In genomic region chr3:30241721-30242120, GRCh38 we compare ENCODE assay signal across 23 cellular contexts.
DNase-seq lines count a peak whose midpoint lies in the region; ATAC-seq, FAIRE-seq and TF ChIP-seq lines count a peak whose summit lies in the region.
"Had no signal": no experiment of that assay in that cellular context is flagged by ENCODE, and none has a peak within 500 bp of the region (broad histone marks: within the 10 kb centered on the region; RNA-seq: fewer than 3 reads in every experiment).

No MANE protein-coding gene starts in this region.

- WGBS in GM23248 (ENCODE audit: low coverage in 1 of 2, low lambda C conversion rate in 2 of 2, missing lambda C conversion rate in 2 of 2), 2 experiments = 99% methylated on average over 4 of the region's 4 CpGs

- H3K9me2 ChIP-seq in GM23248 (ENCODE audit: insufficient read depth) = no peaks in the 10 kb centered on the region

- H3K9me3 Mint-ChIP-seq in astrocyte (ENCODE audit: unreplicated experiment) = peaks cover 2% of the 10 kb centered on the region
- peaks cover 3% of the 10 kb centered on the region for H3K9me3 Mint-ChIP-seq in activated CD8-positive, alpha-beta memory T cell treated with anti-CD3 and anti-CD28 coated beads, Interleukin-2, amount 10 ng/mL, durations not matched to agents 7 days and 5 days (ENCODE audit: low read depth)
- H3K9me3 Mint-ChIP-seq in T-cell = peaks cover 0 to 6% (median 2%) of the 10 kb centered on the region in 3 donors

- no peak overlapping the region for H2AFZ ChIP-seq in GM23248
- H2AFZ ChIP-seq in astrocyte (ENCODE audit: low read depth, low read length) = no peak overlapping the region
- H2AFZ ChIP-seq in osteoblast (ENCODE audit: low read length) = no peak overlapping the region

- peak; percentile 30 for DNase-seq in GM23248
- no peak for DNase-seq in astrocyte (ENCODE audit: low read depth)
- DNase-seq in left lobe of liver (ENCODE audit: low spot score) = no peak
- DNase-seq in activated CD8-positive, alpha-beta memory T cell treated with anti-CD3 and anti-CD28 coated beads, Interleukin-2, amount 10 ng/mL, durations not matched to agents 7 days and 5 days = no peak
- DNase-seq in osteoblast (ENCODE audit: insufficient read length, low spot score, missing footprints) = no peak
- no peak for DNase-seq in T-cell
- DNase-seq: DMS153, GOT3, HFFc6, Karpas-422, NCI-H1092, NCI-H1417 treated with DMSO at 0.1 percent for 48 hours, NCI-H1694 treated with DMSO at 0.1 percent for 48 hours, NCI-H2081, NCI-H2171, NCI-H524 treated with DMSO at 0.1 percent for 48 hours, NCI-H82, Right ventricle myocardium superior, RPMI8226 had no signal

- CTCF ChIA-PET in activated CD8-positive, alpha-beta memory T cell treated with anti-CD3 and anti-CD28 coated beads, Interleukin-2, amount 10 ng/mL, durations not matched to agents 7 days and 5 days (lab: Charles Lee) = no interaction called here
- CTCF ChIA-PET in T-cell (lab: Charles Lee) = no interaction called here

- H3K9ac ChIP-seq in GM23248 (no peak overlapping the region), astrocyte (ENCODE audit: low read length) (no peak overlapping the region)

- H3K36me3 Mint-ChIP-seq in astrocyte (ENCODE audit: low read depth, unreplicated experiment) (peaks cover 2% of the 10 kb centered on the region), T-cell (no peaks in the 10 kb centered on the region)
- peaks cover 6% of the 10 kb centered on the region for H3K36me3 Mint-ChIP-seq in activated CD8-positive, alpha-beta memory T cell treated with anti-CD3 and anti-CD28 coated beads, Interleukin-2, amount 10 ng/mL, durations not matched to agents 7 days and 5 days

- no peaks in the 10 kb centered on the region for H3K27me3 Mint-ChIP-seq in astrocyte (ENCODE audit: low read depth, unreplicated experiment)
- peaks cover 12% of the 10 kb centered on the region for H3K27me3 Mint-ChIP-seq in activated CD8-positive, alpha-beta memory T cell treated with anti-CD3 and anti-CD28 coated beads, Interleukin-2, amount 10 ng/mL, durations not matched to agents 7 days and 5 days
- H3K27me3 Mint-ChIP-seq in T-cell = peaks cover 0 to 4% of the 10 kb centered on the region in 2 donors

- TF ChIP-seq CTCF in astrocyte (IDR thresholded peaks at IDR 0.05; ENCODE audit: insufficient read depth, low read depth, low read length) (no peak), osteoblast (IDR thresholded peaks at IDR 0.05; ENCODE audit: extremely low read depth, low read depth, low read length) (no peak)

- H3K4me3 Mint-ChIP-seq in astrocyte (ENCODE audit: unreplicated experiment) = no peak overlapping the region
- no peak overlapping the region for H3K4me3 Mint-ChIP-seq in activated CD8-positive, alpha-beta memory T cell treated with anti-CD3 and anti-CD28 coated beads, Interleukin-2, amount 10 ng/mL, durations not matched to agents 7 days and 5 days
- H3K4me3 Mint-ChIP-seq in T-cell = no peak overlapping the region
- H3K4me3 Mint-ChIP-seq: HFFc6 had no signal

- H3K9me3 ChIP-seq in GM23248 (ENCODE audit: low read depth) (no peaks in the 10 kb centered on the region), astrocyte (ENCODE audit: insufficient read depth, low read depth, low read length) (no peaks in the 10 kb centered on the region), osteoblast (ENCODE audit: low read depth, low read length) (no peaks in the 10 kb centered on the region)
- H3K9me3 ChIP-seq: HAP-1, SJSA1 had no signal

- H3K4me1 Mint-ChIP-seq in astrocyte (ENCODE audit: low read depth, unreplicated experiment) (peaks cover 12% of the 10 kb centered on the region), T-cell (no peaks in the 10 kb centered on the region)
- no peaks in the 10 kb centered on the region for H3K4me1 Mint-ChIP-seq in activated CD8-positive, alpha-beta memory T cell treated with anti-CD3 and anti-CD28 coated beads, Interleukin-2, amount 10 ng/mL, durations not matched to agents 7 days and 5 days

- H3K4me3 ChIP-seq in GM23248 (no peak overlapping the region), astrocyte (ENCODE audit: insufficient read depth, low read depth, low read length) (no peak overlapping the region), osteoblast (ENCODE audit: insufficient read depth, low read length) (no peak overlapping the region)
- H3K4me3 ChIP-seq: HAP-1, SJSA1 had no signal

- H3K27ac Mint-ChIP-seq in astrocyte (ENCODE audit: unreplicated experiment) = no peak overlapping the region
- no peak overlapping the region for H3K27ac Mint-ChIP-seq in activated CD8-positive, alpha-beta memory T cell treated with anti-CD3 and anti-CD28 coated beads, Interleukin-2, amount 10 ng/mL, durations not matched to agents 7 days and 5 days
- no peak overlapping the region for H3K27ac Mint-ChIP-seq in T-cell
- H3K27ac Mint-ChIP-seq: HFFc6 had no signal

- no peaks in the 10 kb centered on the region; the same call in 1 of the 2 replicates for H3K36me3 ChIP-seq in GM23248 (ENCODE audit: low read depth)
- H3K36me3 ChIP-seq in astrocyte (ENCODE audit: insufficient read depth, low read length) = no peaks in the 10 kb centered on the region
- no peaks in the 10 kb centered on the region for H3K36me3 ChIP-seq in osteoblast (ENCODE audit: insufficient read depth, low read length)
- H3K36me3 ChIP-seq: HAP-1, SJSA1 had no signal

- H3K27me3 ChIP-seq in GM23248 (replicated peaks; ENCODE audit: insufficient read depth) = no peaks in the 10 kb centered on the region
- no peaks in the 10 kb centered on the region for H3K27me3 ChIP-seq in astrocyte (ENCODE audit: insufficient read depth, low read length)
- no peaks in the 10 kb centered on the region for H3K27me3 ChIP-seq in osteoblast (ENCODE audit: insufficient read depth, low read length)
- H3K27me3 ChIP-seq: SJSA1 had no signal

- peak; percentile 41 for FAIRE-seq in astrocyte (lab: Jason Lieb, UNC)
- FAIRE-seq: G401.6 had no signal

- POLR2A ChIA-PET in T-cell (lab: Charles Lee) = no interaction called here

- H4K20me1 ChIP-seq in GM23248 (ENCODE audit: insufficient read depth) = no peaks in the 10 kb centered on the region
- H4K20me1 ChIP-seq in astrocyte (ENCODE audit: insufficient read depth, low read length) = no peaks in the 10 kb centered on the region
- H4K20me1 ChIP-seq in osteoblast (ENCODE audit: insufficient read depth, low read length) = no peaks in the 10 kb centered on the region

- H3K4me2 ChIP-seq in GM23248 (ENCODE audit: unreplicated experiment) (no peak overlapping the region), astrocyte (ENCODE audit: low read length) (no peak overlapping the region), osteoblast (ENCODE audit: insufficient read depth, low read length) (no peak overlapping the region)

- in situ Hi-C loops in GM23248 (cut with MboI) = no loop called here

- no peak overlapping the region for H3K27ac ChIP-seq in GM23248
- no peak overlapping the region for H3K27ac ChIP-seq in astrocyte (ENCODE audit: low read depth, low read length)
- H3K27ac ChIP-seq in osteoblast (ENCODE audit: low read depth, low read length) = no peak overlapping the region
- H3K27ac ChIP-seq: SJSA1 had no signal

- ATAC-seq in left lobe of liver (peak; percentile 99), HG03095 (IDR thresholded peaks at IDR 0.05; ENCODE audit: unreplicated experiment) (no peak), T-cell (replicated peaks in 1 of 4) (no peak)
- no peak for ATAC-seq in activated CD8-positive, alpha-beta memory T cell treated with anti-CD3 and anti-CD28 coated beads, Interleukin-2, amount 10 ng/mL, durations not matched to agents 7 days and 5 days

- no peaks in the 10 kb centered on the region for H3F3A ChIP-seq in GM23248 (ENCODE audit: insufficient read depth)

- no peaks in the 10 kb centered on the region for H3K4me1 ChIP-seq in GM23248 (ENCODE audit: insufficient read depth)
- no peaks in the 10 kb centered on the region for H3K4me1 ChIP-seq in astrocyte (ENCODE audit: insufficient read depth, low read length)
- H3K4me1 ChIP-seq in osteoblast (ENCODE audit: insufficient read depth, low read length) = no peaks in the 10 kb centered on the region
- H3K4me1 ChIP-seq: HAP-1, SJSA1 had no signal

- H3K79me2 ChIP-seq in GM23248 (ENCODE audit: insufficient read depth) (no peaks in the 10 kb centered on the region), astrocyte (ENCODE audit: insufficient read depth, low read length) (no peaks in the 10 kb centered on the region), osteoblast (ENCODE audit: insufficient read depth, low read length) (no peaks in the 10 kb centered on the region)
